Comparison of ENCODE assay signal across 1 cellular context in the genomic region with DNA sequence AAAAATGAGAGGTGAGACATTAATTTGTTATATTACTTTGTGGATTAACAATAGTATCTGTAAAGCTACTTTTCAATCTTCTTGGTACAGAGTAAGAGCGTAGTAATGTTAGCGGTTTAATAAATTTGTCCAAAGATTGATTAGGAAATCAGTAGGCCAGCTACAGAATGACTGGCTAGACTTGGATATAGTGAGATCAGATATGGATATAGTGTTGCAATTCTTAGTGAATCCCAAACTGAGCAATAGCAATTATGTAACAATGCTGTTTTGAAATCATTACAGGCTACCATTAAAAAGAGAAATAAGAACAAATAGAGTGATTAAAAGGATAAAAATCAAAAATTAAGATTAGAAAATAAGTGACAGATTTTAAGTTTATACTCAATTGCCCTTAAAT.
TF ChIP-seq lines count a peak whose summit lies in the region.

No MANE protein-coding gene starts in this region.

TF ChIP-seq in liver, 16 proteins besides CTCF, POLR2A, EP300 and RAD21 (continued from another document):
- TF ChIP-seq, protein P1, sequence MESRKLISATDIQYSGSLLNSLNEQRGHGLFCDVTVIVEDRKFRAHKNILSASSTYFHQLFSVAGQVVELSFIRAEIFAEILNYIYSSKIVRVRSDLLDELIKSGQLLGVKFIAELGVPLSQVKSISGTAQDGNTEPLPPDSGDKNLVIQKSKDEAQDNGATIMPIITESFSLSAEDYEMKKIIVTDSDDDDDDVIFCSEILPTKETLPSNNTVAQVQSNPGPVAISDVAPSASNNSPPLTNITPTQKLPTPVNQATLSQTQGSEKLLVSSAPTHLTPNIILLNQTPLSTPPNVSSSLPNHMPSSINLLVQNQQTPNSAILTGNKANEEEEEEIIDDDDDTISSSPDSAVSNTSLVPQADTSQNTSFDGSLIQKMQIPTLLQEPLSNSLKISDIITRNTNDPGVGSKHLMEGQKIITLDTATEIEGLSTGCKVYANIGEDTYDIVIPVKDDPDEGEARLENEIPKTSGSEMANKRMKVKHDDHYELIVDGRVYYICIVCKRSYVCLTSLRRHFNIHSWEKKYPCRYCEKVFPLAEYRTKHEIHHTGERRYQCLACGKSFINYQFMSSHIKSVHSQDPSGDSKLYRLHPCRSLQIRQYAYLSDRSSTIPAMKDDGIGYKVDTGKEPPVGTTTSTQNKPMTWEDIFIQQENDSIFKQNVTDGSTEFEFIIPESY (IDR thresholded peaks at IDR 0.05) = peak; percentile 80
- TF ChIP-seq EGR1 (IDR thresholded peaks at IDR 0.05; ENCODE audit: low read depth in 2 of 2) = no peak
- TF ChIP-seq FOXA1 (IDR thresholded peaks at IDR 0.05) = no peak
- no peak for TF ChIP-seq NR2F2 (IDR thresholded peaks at IDR 0.05)
- TF ChIP-seq, protein P2, sequence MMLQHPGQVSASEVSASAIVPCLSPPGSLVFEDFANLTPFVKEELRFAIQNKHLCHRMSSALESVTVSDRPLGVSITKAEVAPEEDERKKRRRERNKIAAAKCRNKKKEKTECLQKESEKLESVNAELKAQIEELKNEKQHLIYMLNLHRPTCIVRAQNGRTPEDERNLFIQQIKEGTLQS (IDR thresholded peaks at IDR 0.05) = peak; percentile 78
- TF ChIP-seq YY1 (IDR thresholded peaks at IDR 0.05) = peak; percentile 91
- TF ChIP-seq HNF4G (IDR thresholded peaks at IDR 0.05) = no peak
- peak; percentile 46 to 61 for TF ChIP-seq HNF4A (conservative IDR thresholded peaks at IDR 0.05)
- TF ChIP-seq FOXA2 (IDR thresholded peaks at IDR 0.05) = no peak
TF ChIP-seq in liver: peak in this region for 7.
